10 cellular contexts compared by ENCODE assay signal in genomic region chr17:27323538-27324212, GRCh38. TPM values are rescaled to one million over a fixed set of nuclear protein-coding genes. Genes with fewer than 3 reads are reported as not detected.
DNase-seq lines count a peak whose midpoint lies in the region; ATAC-seq and TF ChIP-seq lines count a peak whose summit lies in the region.
"Had no signal": no experiment of that assay in that cellular context is flagged by ENCODE, and none has a peak within 500 bp of the region (broad histone marks: within the 10 kb centered on the region; RNA-seq: fewer than 3 reads in every experiment).

No MANE protein-coding gene starts in this region.

- peaks cover 6% of the 10 kb centered on the region for H3K36me3 ChIP-seq in SJCRH30
- H3K36me3 ChIP-seq in gastrocnemius medialis: no peaks in the 10 kb centered on the region
- H3K36me3 ChIP-seq in neuronal stem cell (replicated peaks in 1 of 2; ENCODE audit: control insufficient read depth in 2 of 2, insufficient read depth in 2 of 2, low read length in 2 of 2): peaks cover 0 to 10% of the 10 kb centered on the region in 2 donors
- H3K36me3 ChIP-seq in A673 (ENCODE audit: insufficient read depth, low read length, poor library complexity, severe bottlenecking): peaks cover 3% of the 10 kb centered on the region
- H3K36me3 ChIP-seq in MM.1S (replicated peaks; ENCODE audit: insufficient read depth, low read length): no peaks in the 10 kb centered on the region

- no peaks in the 10 kb centered on the region for H3K9me2 ChIP-seq in MM.1S (replicated peaks; ENCODE audit: insufficient read depth, low read length)

- no peaks in the 10 kb centered on the region for H3K79me2 ChIP-seq in MM.1S (ENCODE audit: low read length)
- H3K79me2 ChIP-seq: parathyroid adenoma had no signal

- no peak overlapping the region for H3K4me3 ChIP-seq in SJCRH30
- no peak overlapping the region for H3K4me3 ChIP-seq in gastrocnemius medialis
- no peak overlapping the region for H3K4me3 ChIP-seq in neuronal stem cell (ENCODE audit: low read length in 2 of 2)
- H3K4me3 ChIP-seq in A673 (ENCODE audit: low read depth, low read length, poor library complexity, severe bottlenecking): no peak overlapping the region
- H3K4me3 ChIP-seq in MM.1S (ENCODE audit: low read length): no peak overlapping the region

- no peak overlapping the region for H2BK12ac ChIP-seq in neuronal stem cell (ENCODE audit: low read length)

- no peak overlapping the region for H4K8ac ChIP-seq in neuronal stem cell (ENCODE audit: low read depth, low read length)

- H2AFZ ChIP-seq in neuronal stem cell (ENCODE audit: low read length): no peak overlapping the region
- H2AFZ ChIP-seq in MM.1S (ENCODE audit: low read length): no peak overlapping the region
- H2AFZ ChIP-seq: parathyroid adenoma had no signal

- TF ChIP-seq POLR2A in gastrocnemius medialis (IDR thresholded peaks at IDR 0.05): no peak

- no peaks in the 10 kb centered on the region for H4K20me1 ChIP-seq in MM.1S (ENCODE audit: insufficient read depth, low read length)

- no peak overlapping the region for H2BK5ac ChIP-seq in neuronal stem cell (ENCODE audit: low read length)

- no peak overlapping the region for H2BK15ac ChIP-seq in neuronal stem cell (ENCODE audit: low read length)

- CTCF ChIA-PET in A673 (lab: Charles Lee): no interaction called here

- H4K91ac ChIP-seq in neuronal stem cell (ENCODE audit: low read depth, low read length, poor library complexity): no peak overlapping the region

- no peak overlapping the region for H3K27ac ChIP-seq in SJCRH30
- peak overlapping the region; percentile 35 to 53 (median 44) for H3K27ac ChIP-seq in gastrocnemius medialis
- H3K27ac ChIP-seq in neuronal stem cell (replicated peaks; ENCODE audit: low read length): no peak overlapping the region
- H3K27ac ChIP-seq in A673 (ENCODE audit: low read depth, low read length, poor library complexity, severe bottlenecking): no peak overlapping the region
- H3K27ac ChIP-seq in MM.1S (ENCODE audit: low read length): no peak overlapping the region
- H3K27ac ChIP-seq: parathyroid adenoma had no signal

- H3F3A ChIP-seq in MM.1S (ENCODE audit: insufficient read depth, low read length): no peaks in the 10 kb centered on the region

- H3K9ac ChIP-seq in neuronal stem cell (ENCODE audit: low read depth, low read length, poor library complexity): no peak overlapping the region
- no peak overlapping the region for H3K9ac ChIP-seq in MM.1S (ENCODE audit: low read length)
- H3K9ac ChIP-seq: parathyroid adenoma had no signal

- no peak overlapping the region for H2AK5ac ChIP-seq in neuronal stem cell (ENCODE audit: low read depth, low read length)

- no peak overlapping the region for H2BK120ac ChIP-seq in neuronal stem cell (ENCODE audit: low read depth, low read length)

- H3K4me1 ChIP-seq in SJCRH30 (peaks cover 22% of the 10 kb centered on the region), gastrocnemius medialis (peaks cover 31 to 38% of the 10 kb centered on the region in 2 donors), neuronal stem cell (ENCODE audit: control insufficient read depth in 2 of 2, insufficient read depth in 1 of 2, low read depth in 1 of 2, low read length in 2 of 2) (no peaks in the 10 kb centered on the region), A673 (ENCODE audit: insufficient read depth, low read length, poor library complexity, severe bottlenecking) (no peaks in the 10 kb centered on the region), MM.1S (ENCODE audit: low read length) (no peaks in the 10 kb centered on the region)

- DNase-seq in H4 (ENCODE audit: low spot score): peak; percentile 80
- DNase-seq in SJCRH30: peak; percentile 44 to 62
- DNase-seq in foreskin melanocyte: peak; percentile 97
- DNase-seq in gastrocnemius medialis: peak; percentile 28 to 65
- DNase-seq in amniotic stem cell (lab: John Stamatoyannopoulos, UW): no peak
- DNase-seq in neuronal stem cell (ENCODE audit: low spot score): no peak
- DNase-seq in A673 (ENCODE audit: low spot score): no peak
- DNase-seq in MM.1S: no peak
- DNase-seq: NCI-H524 had no signal

- H3K79me1 ChIP-seq in neuronal stem cell (ENCODE audit: low read depth, low read length): no peaks in the 10 kb centered on the region

- H3K18ac ChIP-seq in neuronal stem cell (ENCODE audit: low read length): no peak overlapping the region

- BruUV-seq in A673 (replicated peaks; lab: Mats Ljungman, UMichigan): no TSS peak

- no peak overlapping the region for H3K4ac ChIP-seq in neuronal stem cell (ENCODE audit: low read length)

- H3K27me3 ChIP-seq in SJCRH30: no peaks in the 10 kb centered on the region
- no peaks in the 10 kb centered on the region for H3K27me3 ChIP-seq in gastrocnemius medialis
- H3K27me3 ChIP-seq in neuronal stem cell (ENCODE audit: control insufficient read depth in 3 of 3, insufficient read depth in 3 of 3, low read depth in 1 of 3, low read length in 3 of 3): no peaks in the 10 kb centered on the region
- H3K27me3 ChIP-seq in A673 (replicated peaks; ENCODE audit: insufficient read depth, low read depth, low read length, poor library complexity): no peaks in the 10 kb centered on the region
- H3K27me3 ChIP-seq in MM.1S (replicated peaks; ENCODE audit: insufficient read depth, low read length): no peaks in the 10 kb centered on the region

- ATAC-seq in gastrocnemius medialis: no peak

- in situ Hi-C loops in gastrocnemius medialis (cut with MboI; ENCODE audit: low sequenced_read_pairs in 4 of 4): loop anchor here in 1 of 4 donors (10.0 kb wide), 1 partner anchor 59 kb away; no protein-coding TSS in a partner anchor

- H3K14ac ChIP-seq in neuronal stem cell (ENCODE audit: low read length): no peak overlapping the region

- TF ChIP-seq CTCF in gastrocnemius medialis (IDR thresholded peaks at IDR 0.05 in 4 of 5, conservative IDR thresholded peaks at IDR 0.05 in 1 of 5) (no peak), A673 (conservative IDR thresholded peaks at IDR 0.05; ENCODE audit: low read depth, low read length) (no peak), MM.1S (IDR thresholded peaks at IDR 0.05; ENCODE audit: low read length) (no peak)

- no CpG with 5 or more reads among the region's 7 CpGs for WGBS in neuronal stem cell (ENCODE audit: extremely low coverage in 2 of 2, insufficient read length in 2 of 2, insufficient replicate concordance in 1 of 2), 2 donors

- H3K4me2 ChIP-seq in neuronal stem cell (ENCODE audit: insufficient read depth, low read length, poor library complexity, severe bottlenecking): no peak overlapping the region
- no peak overlapping the region for H3K4me2 ChIP-seq in MM.1S (ENCODE audit: low read depth, low read length)

- POLR2A ChIA-PET in A673 (lab: Charles Lee; ENCODE audit: low non-redundant PET): interaction anchor here (0.6 kb wide), 1 partner anchor 29 kb away, joined by 5 read pairs; no protein-coding TSS in a partner anchor

- intact Hi-C loops in gastrocnemius medialis (cut with DNase I; ENCODE audit: low total_unique reads): no loop called here
- intact Hi-C loops in A673 (cut with micrococcal nuclease; ENCODE audit: unreplicated experiment): no loop called here

- no peak overlapping the region for H3K23ac ChIP-seq in neuronal stem cell (ENCODE audit: low read depth, low read length, poor library complexity)

- H3K9me3 ChIP-seq in SJCRH30 (replicated peaks) (no peaks in the 10 kb centered on the region), gastrocnemius medialis (no peaks in the 10 kb centered on the region), neuronal stem cell (replicated peaks in 1 of 2; ENCODE audit: control insufficient read depth in 2 of 2, insufficient read depth in 1 of 2, low read depth in 1 of 2, low read length in 2 of 2) (no peaks in the 10 kb centered on the region), A673 (ENCODE audit: low read depth, low read length, poor library complexity, severe bottlenecking) (no peaks in the 10 kb centered on the region), MM.1S (replicated peaks; ENCODE audit: insufficient read depth, low read length) (no peaks in the 10 kb centered on the region)

RNA-seq across cellular contexts. Expression of gene WSB1, which starts 29.8 kb away (rescaled TPM):
- total RNA-seq in H4 (2014; rRNA removed; shearing (Covaris generic)): 31.3 and 47.7 TPM in 2 replicates
- 118 and 160 TPM in 2 replicates for total RNA-seq in SJCRH30 (2014; rRNA removed; shearing (Covaris generic))
- total RNA-seq in gastrocnemius medialis (10 to 100 TPM; 15.8 to 48.1 (median 20.4) TPM), A673 (2021) (114 and 120 TPM in 2 replicates)
- 142 TPM for polyA plus RNA-seq in neuronal stem cell (2013, experiment 1 of 2)
- 142 TPM for polyA plus RNA-seq in neuronal stem cell (2013, experiment 2 of 2)

Comparison
In these comparisons a context has a peak if more than half of its experiments do, and no peak if none do; other contexts are left out.
1. DNase-seq: peak in H4 (single experiment), SJCRH30 (2 of 2), foreskin melanocyte (single experiment) and gastrocnemius medialis (2 of 2); none in amniotic stem cell (single experiment), neuronal stem cell (single experiment), A673 (single experiment) and MM.1S (single experiment).
2. H3K27ac ChIP-seq: peak in gastrocnemius medialis (4 of 4); none in SJCRH30 (single experiment), neuronal stem cell (single experiment), A673 (single experiment) and MM.1S (single experiment).